18 cellular contexts compared by ENCODE assay signal in the genomic region with DNA sequence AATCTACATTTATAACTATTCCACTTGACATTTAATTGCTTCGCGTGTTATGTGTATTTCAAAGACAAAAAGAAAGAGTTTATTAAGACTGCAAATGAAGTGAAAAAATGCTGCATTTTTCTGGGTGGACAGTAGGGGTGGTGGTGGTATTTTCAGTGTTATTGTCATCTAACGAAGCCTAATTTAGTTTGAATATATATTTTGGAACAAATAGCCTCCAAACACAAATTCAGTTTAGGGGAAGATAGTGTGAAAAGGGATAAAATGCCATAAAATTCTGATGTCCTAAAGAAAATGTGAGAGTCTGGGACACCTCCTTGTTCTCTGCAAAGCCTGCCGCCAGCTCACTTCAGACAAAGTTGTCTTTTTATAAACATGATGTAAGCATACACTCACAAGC.
DNase-seq lines count a peak whose midpoint lies in the region; ATAC-seq and TF ChIP-seq lines count a peak whose summit lies in the region.
"Had no signal": no experiment of that assay in that cellular context is flagged by ENCODE, and none has a peak within 500 bp of the region (broad histone marks: within the 10 kb centered on the region; RNA-seq: fewer than 3 reads in every experiment).

No MANE protein-coding gene starts in this region.

- intact Hi-C loops in PC-3 (cut with micrococcal nuclease) = loop anchor here (1.0 kb wide), 1 partner anchor 8 kb away; no protein-coding TSS in a partner anchor

- no peak overlapping the region for H3K4me2 ChIP-seq in GM23338
- H3K4me2 ChIP-seq in PC-3 (ENCODE audit: low read length) = no peak overlapping the region
- H3K4me2 ChIP-seq: BLaER1 had no signal

- H3K9me3 ChIP-seq in PC-3 (ENCODE audit: low read length) = no peaks in the 10 kb centered on the region
- H3K9me3 ChIP-seq: BLaER1, heart left ventricle, thyroid gland had no signal

- TF ChIP-seq CTCF in GM23338 (conservative IDR thresholded peaks at IDR 0.05; ENCODE audit: low read depth in 2 of 2) (peak in 1 of 2 experiments; percentile 43; a peak in 3 of 4 replicates), PC-3 (conservative IDR thresholded peaks at IDR 0.05; ENCODE audit: low read depth, low read length) (peak; percentile 61), epithelial cell of proximal tubule (conservative IDR thresholded peaks at IDR 0.05; ENCODE audit: low read depth, low read length) (peak; percentile 32), progenitor cell of endocrine pancreas (IDR thresholded peaks at IDR 0.05; ENCODE audit: unreplicated experiment) (peak; percentile 24)

- H2AFZ ChIP-seq in GM23338 = no peak overlapping the region
- no peak overlapping the region for H2AFZ ChIP-seq in PC-3 (ENCODE audit: low read length)

- H3K27me3 Mint-ChIP-seq in GM23338 (ENCODE audit: insufficient read depth, low read depth, poor library complexity) (peaks cover 2% of the 10 kb centered on the region), progenitor cell of endocrine pancreas (no peaks in the 10 kb centered on the region)
- H3K27me3 Mint-ChIP-seq: dendritic cell treated with granulocyte-macrophage colony-stimulating factor and Interleukin-4, amounts not matched to agents 40 ng/mL and 50 ng/mL, for 4 days had no signal

- H3K4me3 ChIP-seq in GM23338 (no peak overlapping the region), PC-3 (ENCODE audit: low read length) (no peak overlapping the region), epithelial cell of proximal tubule (ENCODE audit: low read depth, low read length) (no peak overlapping the region)
- H3K4me3 ChIP-seq: BLaER1, heart left ventricle, thyroid gland had no signal

- peaks cover 11% of the 10 kb centered on the region; the same call in 2 of the 3 replicates for H3K4me1 Mint-ChIP-seq in GM23338
- no peaks in the 10 kb centered on the region for H3K4me1 Mint-ChIP-seq in progenitor cell of endocrine pancreas (ENCODE audit: low read depth)

- H3K27me3 ChIP-seq in GM23338 (ENCODE audit: insufficient read depth) (no peaks in the 10 kb centered on the region), PC-3 (ENCODE audit: low read length) (no peaks in the 10 kb centered on the region)
- H3K27me3 ChIP-seq: BLaER1, heart left ventricle, thyroid gland had no signal

- H3K27ac ChIP-seq in GM23338 (ENCODE audit: low read depth) (no peak overlapping the region), PC-3 (ENCODE audit: low read length) (no peak overlapping the region)
- H3K27ac ChIP-seq: BLaER1, heart left ventricle, thyroid gland had no signal

- H3K27ac Mint-ChIP-seq in GM23338 (peak overlapping the region; percentile 53; the same call in 1 of the 2 replicates), progenitor cell of endocrine pancreas (no peak overlapping the region)
- H3K27ac Mint-ChIP-seq: dendritic cell treated with granulocyte-macrophage colony-stimulating factor and Interleukin-4, amounts not matched to agents 40 ng/mL and 50 ng/mL, for 4 days had no signal

- H3K36me3 ChIP-seq in GM23338 (ENCODE audit: insufficient read depth) (no peaks in the 10 kb centered on the region), PC-3 (ENCODE audit: low read depth, low read length) (no peaks in the 10 kb centered on the region)
- H3K36me3 ChIP-seq: BLaER1, heart left ventricle, thyroid gland had no signal

- H3K9ac ChIP-seq in PC-3 (ENCODE audit: low read length) = no peak overlapping the region
- H3K9ac ChIP-seq: BLaER1 had no signal

- BruUV-seq in PC-3 (replicated peaks; lab: Mats Ljungman, UMichigan) = no TSS peak

- CTCF ChIA-PET in PC-3 (lab: Charles Lee) = no interaction called here

- H3F3A ChIP-seq in GM23338 (replicated peaks; ENCODE audit: low read depth) = no peaks in the 10 kb centered on the region
- H3F3A ChIP-seq in PC-3 (ENCODE audit: low read length, unreplicated experiment) = no peaks in the 10 kb centered on the region

- H3K9me2 ChIP-seq in GM23338 (ENCODE audit: insufficient read depth) (no peaks in the 10 kb centered on the region), PC-3 (replicated peaks; ENCODE audit: low read length) (no peaks in the 10 kb centered on the region)

- POLR2A ChIA-PET in PC-3 (lab: Charles Lee; ENCODE audit: unreplicated experiment) = no interaction called here

- H3K4me1 ChIP-seq in GM23338 (ENCODE audit: insufficient read depth) (no peaks in the 10 kb centered on the region; the same call in 1 of the 2 replicates), PC-3 (ENCODE audit: insufficient read depth, low read length) (no peaks in the 10 kb centered on the region)
- H3K4me1 ChIP-seq: BLaER1, heart left ventricle, thyroid gland had no signal

- H3K36me3 Mint-ChIP-seq in GM23338 (ENCODE audit: low read depth) (no peaks in the 10 kb centered on the region), progenitor cell of endocrine pancreas (ENCODE audit: insufficient read depth) (no peaks in the 10 kb centered on the region)

- H3K4me3 Mint-ChIP-seq in GM23338 (no peak overlapping the region), progenitor cell of endocrine pancreas (ENCODE audit: low read depth) (no peak overlapping the region)
- H3K4me3 Mint-ChIP-seq: dendritic cell treated with granulocyte-macrophage colony-stimulating factor and Interleukin-4, amounts not matched to agents 40 ng/mL and 50 ng/mL, for 4 days had no signal

- no peaks in the 10 kb centered on the region for H4K20me1 ChIP-seq in GM23338 (replicated peaks; ENCODE audit: insufficient read depth)
- H4K20me1 ChIP-seq in PC-3 (ENCODE audit: low read length) = no peaks in the 10 kb centered on the region
- H4K20me1 ChIP-seq: BLaER1 had no signal

- H3K9me3 Mint-ChIP-seq in GM23338 (no peaks in the 10 kb centered on the region), progenitor cell of endocrine pancreas (ENCODE audit: low read depth) (no peaks in the 10 kb centered on the region)
- H3K9me3 Mint-ChIP-seq: dendritic cell treated with granulocyte-macrophage colony-stimulating factor and Interleukin-4, amounts not matched to agents 40 ng/mL and 50 ng/mL, for 4 days had no signal

- H3K79me2 ChIP-seq in GM23338 (replicated peaks; ENCODE audit: insufficient read depth) (no peaks in the 10 kb centered on the region), PC-3 (ENCODE audit: low read length) (no peaks in the 10 kb centered on the region)

- DNase-seq in GM23338 (ENCODE audit: low spot score) (no peak), PC-3 (peak; percentile 41), epithelial cell of proximal tubule (ENCODE audit: low read depth) (no peak), progenitor cell of endocrine pancreas (ENCODE audit: low spot score, unreplicated experiment) (no peak), mucosa of gallbladder (ENCODE audit: low spot score) (no peak), SIG-M5 treated with dmso at 0.1 percent for 504 hours (lab: John Stamatoyannopoulos, UW; ENCODE audit: unreplicated experiment) (no peak)
- no peak for DNase-seq in activated T-cell treated with anti-CD3 and anti-CD28 coated beads, Interleukin-2, amount 50 U/mL, for 48 hours
- DNase-seq: aorta; heart left ventricle; NCI-H1417 treated with DMSO at 0.1 percent for 48 hours; NK-92 treated with Interleukin-12 subunit alpha and Interleukin-12 subunit beta, amount 100 ng/mL, for 24 hours; SIG-M5; stimulated activated CD4-positive, alpha-beta T cell treated with anti-CD3 and anti-CD28 coated beads, Interleukin-4, amount 100 ng/mL, for 24 hours; T-helper 9 cell; thyroid gland had no signal

- no peak for ATAC-seq in GM23338
- ATAC-seq in PC-3 = no peak
- ATAC-seq: esophagus mucosa, heart left ventricle had no signal

TF ChIP-seq in GM23338, 12 proteins besides CTCF, POLR2A, EP300 and RAD21 (continues in another document):
- no peak for TF ChIP-seq ETS1 (IDR thresholded peaks at IDR 0.05)
- TF ChIP-seq CREB1 (CRISPR knock-in tag; IDR thresholded peaks at IDR 0.05; ENCODE audit: low read depth) = no peak
- TF ChIP-seq STAT1 (IDR thresholded peaks at IDR 0.05; ENCODE audit: unreplicated experiment) = no peak
- TF ChIP-seq EZH2phosphoT487 (IDR thresholded peaks at IDR 0.05; ENCODE audit: unreplicated experiment) = no peak
- TF ChIP-seq, protein P1, sequence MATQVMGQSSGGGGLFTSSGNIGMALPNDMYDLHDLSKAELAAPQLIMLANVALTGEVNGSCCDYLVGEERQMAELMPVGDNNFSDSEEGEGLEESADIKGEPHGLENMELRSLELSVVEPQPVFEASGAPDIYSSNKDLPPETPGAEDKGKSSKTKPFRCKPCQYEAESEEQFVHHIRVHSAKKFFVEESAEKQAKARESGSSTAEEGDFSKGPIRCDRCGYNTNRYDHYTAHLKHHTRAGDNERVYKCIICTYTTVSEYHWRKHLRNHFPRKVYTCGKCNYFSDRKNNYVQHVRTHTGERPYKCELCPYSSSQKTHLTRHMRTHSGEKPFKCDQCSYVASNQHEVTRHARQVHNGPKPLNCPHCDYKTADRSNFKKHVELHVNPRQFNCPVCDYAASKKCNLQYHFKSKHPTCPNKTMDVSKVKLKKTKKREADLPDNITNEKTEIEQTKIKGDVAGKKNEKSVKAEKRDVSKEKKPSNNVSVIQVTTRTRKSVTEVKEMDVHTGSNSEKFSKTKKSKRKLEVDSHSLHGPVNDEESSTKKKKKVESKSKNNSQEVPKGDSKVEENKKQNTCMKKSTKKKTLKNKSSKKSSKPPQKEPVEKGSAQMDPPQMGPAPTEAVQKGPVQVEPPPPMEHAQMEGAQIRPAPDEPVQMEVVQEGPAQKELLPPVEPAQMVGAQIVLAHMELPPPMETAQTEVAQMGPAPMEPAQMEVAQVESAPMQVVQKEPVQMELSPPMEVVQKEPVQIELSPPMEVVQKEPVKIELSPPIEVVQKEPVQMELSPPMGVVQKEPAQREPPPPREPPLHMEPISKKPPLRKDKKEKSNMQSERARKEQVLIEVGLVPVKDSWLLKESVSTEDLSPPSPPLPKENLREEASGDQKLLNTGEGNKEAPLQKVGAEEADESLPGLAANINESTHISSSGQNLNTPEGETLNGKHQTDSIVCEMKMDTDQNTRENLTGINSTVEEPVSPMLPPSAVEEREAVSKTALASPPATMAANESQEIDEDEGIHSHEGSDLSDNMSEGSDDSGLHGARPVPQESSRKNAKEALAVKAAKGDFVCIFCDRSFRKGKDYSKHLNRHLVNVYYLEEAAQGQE (IDR thresholded peaks at IDR 0.05; ENCODE audit: unreplicated experiment) = no peak
- no peak for TF ChIP-seq EZH2 (IDR thresholded peaks at IDR 0.05; ENCODE audit: low read depth, unreplicated experiment)
- no peak for TF ChIP-seq ZNF331 (CRISPR knock-in tag; IDR thresholded peaks at IDR 0.05; ENCODE audit: low read depth)
- no peak for TF ChIP-seq POLR2AphosphoS5 (IDR thresholded peaks at IDR 0.05; ENCODE audit: low read depth)
- TF ChIP-seq NANOG (IDR thresholded peaks at IDR 0.05; ENCODE audit: borderline replicate concordance) = no peak
